ENCODE assay signal across 13 cellular contexts in the genomic region with DNA sequence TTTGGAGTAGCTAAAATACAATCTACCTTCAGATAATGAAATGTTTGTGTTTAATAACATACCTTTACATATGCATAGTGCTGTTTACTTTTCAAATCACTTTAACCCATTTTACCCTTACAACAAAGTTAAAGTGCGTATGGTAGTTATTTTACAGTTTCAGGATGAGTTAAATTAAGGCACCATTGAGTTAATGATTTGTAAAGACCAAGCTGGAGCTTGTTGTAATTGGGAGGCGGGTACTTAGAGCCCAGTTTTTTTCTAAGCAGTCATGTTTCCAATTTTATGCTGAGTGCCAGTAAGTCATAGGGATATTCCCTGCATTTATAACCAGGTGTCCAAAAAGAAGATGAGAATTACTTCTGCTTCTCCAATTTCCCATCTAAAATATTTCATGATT.
DNase-seq lines count a peak whose midpoint lies in the region; ATAC-seq lines count a peak whose summit lies in the region.
"Had no signal": no experiment of that assay in that cellular context is flagged by ENCODE, and none has a peak within 500 bp of the region (broad histone marks: within the 10 kb centered on the region; RNA-seq: fewer than 3 reads in every experiment).

No MANE protein-coding gene starts in this region.

- DNase-seq in renal cortical epithelial cell (ENCODE audit: low read depth) (peak; percentile 4), SIG-M5 (lab: John Stamatoyannopoulos, UW) (no peak), NCI-H1092 (lab: John Stamatoyannopoulos, UW) (no peak)
- DNase-seq: BE2C; CD4-positive, alpha-beta memory T cell; DMS79 had no signal

- ATAC-seq in GM18907 (IDR thresholded peaks at IDR 0.05; ENCODE audit: unreplicated experiment) = peak; percentile 60
- peak; percentile 78 for ATAC-seq in GM19463 (IDR thresholded peaks at IDR 0.05; ENCODE audit: unreplicated experiment)
- peak; percentile 51 for ATAC-seq in HG03175 (IDR thresholded peaks at IDR 0.05; ENCODE audit: unreplicated experiment)
- ATAC-seq in HG03469 (IDR thresholded peaks at IDR 0.05; ENCODE audit: unreplicated experiment) = no peak
- ATAC-seq in HG02884 (IDR thresholded peaks at IDR 0.05; ENCODE audit: unreplicated experiment) = no peak
- ATAC-seq: A549, GM12878 had no signal

Comparison
In these comparisons a context has a peak if more than half of its experiments do, and no peak if none do; other contexts are left out.
1. ATAC-seq: peak in GM18907 (single experiment), GM19463 (single experiment) and HG03175 (single experiment); none in HG03469 (single experiment) and HG02884 (single experiment).